In genomic region chr5:104967806-104968205, GRCh38 we compare ENCODE assay signal across 31 cellular contexts.
"Had no signal": no experiment of that assay in that cellular context is flagged by ENCODE, and none has a peak within 500 bp of the region (broad histone marks: within the 10 kb centered on the region; RNA-seq: fewer than 3 reads in every experiment).

No MANE protein-coding gene starts in this region.

- H3K4me3 ChIP-seq: adrenal gland, body of pancreas, breast epithelium had no signal

- DNase-seq: activated B cell treated with CpG ODN at 0.5 μM for 24 hours; activated CD4-positive, alpha-beta memory T cell treated with anti-CD3 and anti-CD28 coated beads for 36 hours; activated CD4-positive, alpha-beta T cell treated with anti-CD3 and anti-CD28 coated beads for 4 hours; activated CD4-positive, alpha-beta T cell treated with anti-CD3 and anti-CD28 coated beads, Interleukin-2, amount 10 ng/mL, durations not matched to agents 24 days and 14 days; activated CD4-positive, alpha-beta T cell treated with anti-CD3 and anti-CD28 coated beads, Interleukin-2, amount 50 U/mL, for 1 hour; activated CD4-positive, alpha-beta T cell treated with anti-CD3 and anti-CD28 coated beads, Interleukin-2, amount 50 U/mL, for 4 hours; activated CD4-positive, CD25-positive, alpha-beta regulatory T cell treated with anti-CD3 and anti-CD28 coated beads, Interleukin-2, amount 50 U/mL, for 72 hours; activated CD8-positive, alpha-beta memory T cell treated with anti-CD3 and anti-CD28 coated beads, Interleukin-2, amount 50 U/mL, for 4 hours; activated CD8-positive, alpha-beta T cell treated with anti-CD3 and anti-CD28 coated beads for 36 hours; activated effector memory CD4-positive, alpha-beta T cell treated with anti-CD3 and anti-CD28 coated beads, Interleukin-2, amount 50 U/mL, for 16 hours; activated gamma-delta T cell treated with Interleukin-2 at 50 U/mL for 16 hours; activated naive CD4-positive, alpha-beta T cell; activated naive CD4-positive, alpha-beta T cell treated with anti-CD3 and anti-CD28 coated beads for 36 hours; activated naive CD4-positive, alpha-beta T cell treated with anti-CD3 and anti-CD28 coated beads, Interleukin-2, amount 50 U/mL, for 16 hours; activated naive CD8-positive, alpha-beta T cell treated with anti-CD3 and anti-CD28 coated beads for 36 hours; activated T-cell treated with anti-CD3 and anti-CD28 coated beads for 4 hours; activated T-cell treated with anti-CD3 and anti-CD28 coated beads, Interleukin-2, amount 50 U/mL, for 1 hour; activated T-cell treated with anti-CD3 and anti-CD28 coated beads, Interleukin-2, amount 50 U/mL, for 4 hours; activated T-cell treated with anti-CD3 and anti-CD28 coated beads, Interleukin-2, amount 50 U/mL, for 72 hours; adrenal gland; amniotic stem cell; aorta; body of pancreas; brain microvascular endothelial cell; central memory CD4-positive, alpha-beta T cell; T-helper 2 cell; T-helper 9 cell had no signal

- H3K4me1 ChIP-seq: adrenal gland, body of pancreas, breast epithelium had no signal

- H3K27ac ChIP-seq: adrenal gland, body of pancreas, brain microvascular endothelial cell, breast epithelium, VCaP had no signal

- ATAC-seq: activated CD8-positive, alpha-beta T cell treated with anti-CD3 and anti-CD28 coated beads for 36 hours; activated naive CD4-positive, alpha-beta T cell treated with anti-CD3 and anti-CD28 coated beads, Interleukin-2, amount 50 U/mL, for 72 hours; activated T-cell treated with anti-CD3 and anti-CD28 coated beads, Interleukin-2, amount 50 U/mL, for 4 hours; activated T-cell treated with anti-CD3 and anti-CD28 coated beads, Interleukin-2, amount 50 U/mL, for 72 hours; activated T-helper 17 cell treated with anti-CD3 and anti-CD28 coated beads, Interleukin-2, amount 50 U/mL, for 72 hours; body of pancreas had no signal

- H3K27me3 ChIP-seq: adrenal gland, body of pancreas, brain microvascular endothelial cell, breast epithelium had no signal

- H3K9me3 ChIP-seq: adrenal gland, body of pancreas, breast epithelium had no signal
